Comparison of ENCODE assay signal across 8 cellular contexts in the genomic region with DNA sequence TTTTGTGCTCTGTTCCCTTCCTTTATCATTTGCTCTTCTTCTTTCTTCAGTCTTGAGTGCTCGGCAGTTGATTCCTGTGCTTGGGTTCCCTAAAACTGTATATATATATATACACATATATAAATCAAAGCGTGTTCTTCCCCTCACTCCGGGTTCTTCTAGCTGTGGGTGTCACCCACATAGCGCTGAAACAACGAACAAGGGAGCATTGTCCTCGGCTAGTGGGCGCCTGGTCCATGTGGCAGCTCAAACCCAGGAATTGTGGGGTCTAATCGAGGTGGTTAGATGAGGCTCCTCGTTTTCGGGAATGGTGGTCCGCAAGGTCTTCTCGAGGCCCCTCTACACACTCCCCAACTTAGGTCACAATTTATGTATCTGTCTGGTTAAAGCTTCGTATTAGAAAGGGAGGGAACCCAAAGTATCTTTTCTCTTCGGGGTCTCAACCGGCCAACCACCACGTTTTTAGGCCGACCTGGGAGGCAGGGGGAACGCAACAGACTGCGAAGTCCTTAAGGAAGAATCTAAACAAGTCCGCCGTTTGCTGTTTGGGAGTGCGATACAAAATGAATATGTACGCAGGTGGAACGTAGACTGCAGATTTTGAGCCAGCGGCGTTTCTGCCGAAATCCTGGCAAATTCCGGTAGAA. TPM values are rescaled to one million over a fixed set of nuclear protein-coding genes. Genes with fewer than 3 reads are reported as not detected.
DNase-seq lines count a peak whose midpoint lies in the region; ATAC-seq and TF ChIP-seq lines count a peak whose summit lies in the region.

No MANE protein-coding gene starts in this region.

- no peak overlapping the region for H2BK12ac ChIP-seq in trophoblast cell (ENCODE audit: low read length)

- H3K9me3 ChIP-seq in gastroesophageal sphincter (no peaks in the 10 kb centered on the region), trophoblast cell (ENCODE audit: insufficient read depth, low read depth, low read length) (peaks cover 1% of the 10 kb centered on the region)

- no peak for TF ChIP-seq EP300 in gastroesophageal sphincter (IDR thresholded peaks at IDR 0.05)

- no peak overlapping the region for H2AK5ac ChIP-seq in trophoblast cell (ENCODE audit: low read length)

- H3K27me3 Mint-ChIP-seq in activated T-cell treated with anti-CD3 and anti-CD28 coated beads, Interleukin-2, amount 50 U/mL, for 72 hours (ENCODE audit: low read depth), result no peaks in the 10 kb centered on the region
- no peaks in the 10 kb centered on the region for H3K27me3 Mint-ChIP-seq in T-cell

- peak overlapping the region; percentile 44 for H2BK5ac ChIP-seq in trophoblast cell (ENCODE audit: low read depth, low read length, poor library complexity)

- H3K4me3 ChIP-seq in gastroesophageal sphincter, result peak overlapping the region; percentile 69 to 94
- peak overlapping the region; percentile 38 for H3K4me3 ChIP-seq in trophoblast cell (ENCODE audit: low read depth, low read length)

- H3K4me1 Mint-ChIP-seq in activated T-cell treated with anti-CD3 and anti-CD28 coated beads, Interleukin-2, amount 50 U/mL, for 72 hours (ENCODE audit: low read depth), result peaks cover 30% of the 10 kb centered on the region
- H3K4me1 Mint-ChIP-seq in T-cell, result peaks cover 26 to 30% (median 29%) of the 10 kb centered on the region in 3 donors

- peak overlapping the region; percentile 78 for H4K12ac ChIP-seq in trophoblast cell (ENCODE audit: low read depth, low read length)

- peaks cover 0 to 1% of the 10 kb centered on the region in 2 donors for H3K36me3 Mint-ChIP-seq in activated T-cell treated with anti-CD3 and anti-CD28 coated beads, Interleukin-2, amount 50 U/mL, for 72 hours (ENCODE audit: insufficient read depth in 2 of 2)
- peaks cover 4% of the 10 kb centered on the region for H3K36me3 Mint-ChIP-seq in T-cell

- H2BK120ac ChIP-seq in trophoblast cell (ENCODE audit: insufficient read depth, low read length, poor library complexity), result peak overlapping the region; percentile 41

- no peak overlapping the region for H3K4ac ChIP-seq in trophoblast cell (ENCODE audit: low read depth, low read length)

- H3K27ac ChIP-seq in gastroesophageal sphincter, result peak overlapping the region; percentile 83 to 96 (median 91)
- H3K27ac ChIP-seq in trophoblast cell (ENCODE audit: low read depth, low read length), result peak overlapping the region; percentile 52

- H3K79me1 ChIP-seq in trophoblast cell (ENCODE audit: low read length), result peaks cover 8% of the 10 kb centered on the region

- peak overlapping the region; percentile 96 for H4K8ac ChIP-seq in trophoblast cell (ENCODE audit: low read depth, low read length)

- WGBS in gastroesophageal sphincter (ENCODE audit: low coverage in 1 of 2), 2 donors, result 23 to 26% methylated on average over 8 to 24 of the region's 28 CpGs
- WGBS in trophoblast cell (ENCODE audit: extremely low coverage, insufficient coverage, insufficient read length), result no CpG with 5 or more reads among the region's 28 CpGs

- no peak for TF ChIP-seq POLR2A in gastroesophageal sphincter (IDR thresholded peaks at IDR 0.05)

- peak overlapping the region; percentile 91 to 98 for H3K4me3 Mint-ChIP-seq in activated T-cell treated with anti-CD3 and anti-CD28 coated beads, Interleukin-2, amount 50 U/mL, for 72 hours
- H3K4me3 Mint-ChIP-seq in T-cell, result peak overlapping the region; percentile 94 to 97 (median 96)

- DNase-seq in activated T-cell treated with anti-CD3 and anti-CD28 coated beads, Interleukin-2, amount 50 U/mL, for 72 hours, result no peak
- no peak for DNase-seq in activated T-cell treated with anti-CD3 and anti-CD28 coated beads for 4 hours
- no peak for DNase-seq in T-cell
- no peak for DNase-seq in trophoblast cell
- DNase-seq in NCI-H774 (lab: John Stamatoyannopoulos, UW), result no peak
- no peak for DNase-seq in NCI-H226

- peak overlapping the region; percentile 98 for H3K27ac Mint-ChIP-seq in activated T-cell treated with anti-CD3 and anti-CD28 coated beads, Interleukin-2, amount 50 U/mL, for 72 hours
- peak overlapping the region; percentile 99 for H3K27ac Mint-ChIP-seq in T-cell

- peak overlapping the region; percentile 51 for H2AFZ ChIP-seq in trophoblast cell (ENCODE audit: insufficient read depth, low read length, poor library complexity)

- H3K79me2 ChIP-seq in trophoblast cell (ENCODE audit: control insufficient read depth, insufficient read depth, low read length, poor library complexity), result peaks cover 5% of the 10 kb centered on the region

- H3K9ac ChIP-seq in trophoblast cell (ENCODE audit: low read length), result no peak overlapping the region

- H3K36me3 ChIP-seq in gastroesophageal sphincter (peaks cover 0 to 2% of the 10 kb centered on the region in 2 donors), trophoblast cell (ENCODE audit: control insufficient read depth in 1 of 2, insufficient read depth in 2 of 2, low read length in 2 of 2) (peaks cover 0 to 2% of the 10 kb centered on the region in 2 experiments)

- ATAC-seq in activated T-cell treated with anti-CD3 and anti-CD28 coated beads, Interleukin-2, amount 50 U/mL, for 72 hours (replicated peaks in 1 of 2), result no peak
- ATAC-seq in T-cell (replicated peaks in 1 of 4) (no peak), gastroesophageal sphincter (no peak), GM18520 (IDR thresholded peaks at IDR 0.05; ENCODE audit: unreplicated experiment) (no peak)

- H3K18ac ChIP-seq in trophoblast cell (ENCODE audit: low read length), result peak overlapping the region; percentile 34

- peak overlapping the region; percentile 72 for H3K4me2 ChIP-seq in trophoblast cell (ENCODE audit: low read length)

- peaks cover 5% of the 10 kb centered on the region for H3K27me3 ChIP-seq in gastroesophageal sphincter
- no peaks in the 10 kb centered on the region for H3K27me3 ChIP-seq in trophoblast cell (ENCODE audit: insufficient read depth, low read length)

- no peak overlapping the region for H3K23ac ChIP-seq in trophoblast cell (ENCODE audit: low read length)

- H4K91ac ChIP-seq in trophoblast cell (ENCODE audit: low read depth, low read length), result peak overlapping the region; percentile 20

- H3K4me1 ChIP-seq in gastroesophageal sphincter (peaks cover 0 to 33% (median 0%) of the 10 kb centered on the region in 3 donors), trophoblast cell (ENCODE audit: control insufficient read depth in 1 of 2, insufficient read depth in 2 of 2, low read length in 2 of 2) (peaks cover 2 to 3% of the 10 kb centered on the region in 2 experiments)

- CTCF ChIA-PET in T-cell (lab: Charles Lee), result interaction anchor here (0.5 to 2.5 kb wide), 9 partner anchors 8 to 269 kb away, joined by 3 to 29 read pairs (median 6); partner anchors contain the start of gene TOMM40L (in 1 of the 2)

- no peaks in the 10 kb centered on the region for H3K9me3 Mint-ChIP-seq in activated T-cell treated with anti-CD3 and anti-CD28 coated beads, Interleukin-2, amount 50 U/mL, for 72 hours
- H3K9me3 Mint-ChIP-seq in T-cell, result no peaks in the 10 kb centered on the region

- POLR2A ChIA-PET in T-cell (lab: Charles Lee), result interaction anchor here in 1 of 2 donors (0.6 to 2.4 kb wide), 6 partner anchors 8 to 1906 kb away, joined by 3 to 14 read pairs (median 4); partner anchors contain the start of genes NDUFS2 and TOMM40L

- TF ChIP-seq CTCF in gastroesophageal sphincter (IDR thresholded peaks at IDR 0.05), result no peak

- peak overlapping the region; percentile 77 for H3K14ac ChIP-seq in trophoblast cell (ENCODE audit: low read length)

RNA-seq across cellular contexts. Expression of gene SDHC, which starts 0.5 kb away (rescaled TPM):
- 100 to 1,000 TPM; 140 to 141 TPM for total RNA-seq in activated T-cell treated with anti-CD3 and anti-CD28 coated beads, Interleukin-2, amount 50 U/mL, for 72 hours
- total RNA-seq in T-cell (100 to 1,000 TPM in 3 of 5 donors, 10 to 100 TPM in 2; 86.4 to 106 (median 103) TPM), gastroesophageal sphincter (10 to 100 TPM in 3 of 4 donors, 1 to 10 TPM in 1; 7.5 to 59.1 (median 37.2) TPM)
- polyA plus RNA-seq in trophoblast cell (2013), result 124 and 129 TPM in 2 replicates

RNA-seq across cellular contexts. Expression of gene MPZ, which starts 3.9 kb away (rescaled TPM):
- total RNA-seq in activated T-cell treated with anti-CD3 and anti-CD28 coated beads, Interleukin-2, amount 50 U/mL, for 72 hours, result 1 to 10 TPM; 5.5 to 8.5 TPM
- total RNA-seq in T-cell, result 1 to 10 TPM; 3.4 to 7.9 (median 6.1) TPM
- total RNA-seq in gastroesophageal sphincter, result 10 to 100 TPM in 2 of 4 donors, 1 to 10 TPM in 2; 5.3 to 18.7 (median 9.4) TPM
- 1.5 and 1.6 TPM in 2 replicates for polyA plus RNA-seq in trophoblast cell (2013)

RNA-seq across cellular contexts. Expression of gene CFAP126, which starts 54.0 kb away (rescaled TPM):
- total RNA-seq in activated T-cell treated with anti-CD3 and anti-CD28 coated beads, Interleukin-2, amount 50 U/mL, for 72 hours, result under 1 TPM in 1 of 2 donors, not detected in 1; 0.76 TPM
- total RNA-seq in T-cell, result not detected
- not detected for total RNA-seq in gastroesophageal sphincter
- polyA plus RNA-seq in trophoblast cell (2013), result 0.07 TPM in 1 of 2 replicates, not detected in the other

RNA-seq across cellular contexts. Expression of gene PCP4L1, which starts 55.1 kb away (rescaled TPM):
- total RNA-seq in activated T-cell treated with anti-CD3 and anti-CD28 coated beads, Interleukin-2, amount 50 U/mL, for 72 hours, result 1 to 10 TPM in 1 of 2 donors, under 1 TPM in 1; 0.55 to 1.2 TPM
- total RNA-seq in T-cell (not detected), gastroesophageal sphincter (10 to 100 TPM in 1 of 4 donors, 1 to 10 TPM in 3; 1.6 to 13.8 (median 5.7) TPM)
- 0.99 and 1.1 TPM in 2 replicates for polyA plus RNA-seq in trophoblast cell (2013)
